In genomic region chr2:109611467-109612095, GRCh38 we compare ENCODE assay signal across 2 cellular contexts.
TF ChIP-seq lines count a peak whose summit lies in the region.

No MANE protein-coding gene starts in this region.

TF ChIP-seq in SK-N-SH, 30 proteins besides CTCF, POLR2A, EP300 and RAD21 (continued from another document):
- TF ChIP-seq ZBTB33 (IDR thresholded peaks at IDR 0.05; ENCODE audit: borderline replicate concordance, low read depth) (no peak), CHD2 (IDR thresholded peaks at IDR 0.05; ENCODE audit: low read length, partially characterized antibody) (no peak), IRF3 (IDR thresholded peaks at IDR 0.05; ENCODE audit: low read depth, low read length) (no peak), REST (IDR thresholded peaks at IDR 0.05; ENCODE audit: low read depth, low read length) (no peak), POLR2AphosphoS5 (IDR thresholded peaks at IDR 0.05; ENCODE audit: low read depth, low read length) (no peak)

TF ChIP-seq in SK-N-SH treated with all-trans-retinoic acid at 6 μM for 48 hours, 23 proteins besides CTCF, POLR2A, EP300 and RAD21 (continued from another document):
- TF ChIP-seq POU6F1 (CRISPR knock-in tag; IDR thresholded peaks at IDR 0.05; ENCODE audit: borderline replicate concordance, low read depth) (no peak), TOX (CRISPR knock-in tag; IDR thresholded peaks at IDR 0.05; ENCODE audit: borderline replicate concordance) (no peak), ZNF70 (CRISPR knock-in tag; IDR thresholded peaks at IDR 0.05) (no peak), PPARA (CRISPR knock-in tag; IDR thresholded peaks at IDR 0.05; ENCODE audit: borderline replicate concordance) (no peak), ZNF8 (CRISPR knock-in tag; IDR thresholded peaks at IDR 0.05) (no peak)
